In genomic region chr3:125935252-125935874, GRCh38 we compare ENCODE assay signal across 12 cellular contexts. TPM values are rescaled to one million over a fixed set of nuclear protein-coding genes. Genes with fewer than 3 reads are reported as not detected.
DNase-seq lines count a peak whose midpoint lies in the region; ATAC-seq and TF ChIP-seq lines count a peak whose summit lies in the region.
"Not testable (repeated sequence)": the region's sequence is repeated elsewhere in the genome, so short reads cannot be mapped to it uniquely, and the experiment has no call there.
"Had no signal": no experiment of that assay in that cellular context is flagged by ENCODE, and none has a peak within 500 bp of the region (broad histone marks: within the 10 kb centered on the region; RNA-seq: fewer than 3 reads in every experiment).

No MANE protein-coding gene starts in this region.

- H3K4me1 Mint-ChIP-seq in Caco-2 (ENCODE audit: low read depth, unreplicated experiment), result not testable (repeated sequence)
- H3K4me1 Mint-ChIP-seq in MCF 10A (ENCODE audit: insufficient read depth, unreplicated experiment), result peaks cover 15% of the 10 kb centered on the region

- not testable (repeated sequence) for H3K4me3 ChIP-seq in Caco-2 (ENCODE audit: low read depth, low read length); RWPE2 (ENCODE audit: severe bottlenecking); stomach
- H3K4me3 ChIP-seq in liver (ENCODE audit: low read depth in 1 of 3, low read length in 3 of 3), result peak overlapping the region; percentile 36 to 41 (median 37)

- not testable (repeated sequence) for H3K27me3 Mint-ChIP-seq in Caco-2 (ENCODE audit: insufficient read depth, unreplicated experiment); MCF 10A (ENCODE audit: insufficient read depth, unreplicated experiment)

- H3K4me1 ChIP-seq in Caco-2, result peaks cover 12% of the 10 kb centered on the region; the same call in 1 of the 2 replicates
- H3K4me1 ChIP-seq in RWPE2 (ENCODE audit: insufficient read depth, poor library complexity, severe bottlenecking), result not testable (repeated sequence)
- peaks cover 2 to 13% (median 8%) of the 10 kb centered on the region in 4 donors for H3K4me1 ChIP-seq in liver (ENCODE audit: control insufficient read depth in 4 of 4, insufficient read depth in 4 of 4, low read length in 3 of 4)
- H3K4me1 ChIP-seq in stomach, result peaks cover 0 to 16% (median 0%) of the 10 kb centered on the region in 4 donors

- not testable (repeated sequence) for DNase-seq in Caco-2; RWPE2 (ENCODE audit: low spot score); Right ventricle myocardium superior
- DNase-seq in M059J (ENCODE audit: low read depth), result peak; percentile 26
- DNase-seq in NCI-H69 (lab: John Stamatoyannopoulos, UW), result peak; percentile 4
- peak; percentile 69 for DNase-seq in MCF 10A (ENCODE audit: unreplicated experiment)
- DNase-seq in stomach, result peak; percentile 64

- peak; percentile 12 to 32 for TF ChIP-seq RAD21 in liver (IDR thresholded peaks at IDR 0.05)

- H3K27me3 ChIP-seq in Caco-2 (replicated peaks; ENCODE audit: control insufficient read depth, insufficient read depth, low read length); RWPE2 (ENCODE audit: insufficient read depth, poor library complexity, severe bottlenecking); liver (ENCODE audit: control insufficient read depth in 4 of 4, insufficient read depth in 4 of 4, low read length in 3 of 4): not testable (repeated sequence)
- peaks cover 0 to 12% (median 0%) of the 10 kb centered on the region in 3 donors for H3K27me3 ChIP-seq in stomach

- ATAC-seq in RWPE2 (ENCODE audit: low read depth) (peak; percentile 81), Right ventricle myocardium superior (ENCODE audit: poor library complexity) (peak; percentile 63)

- TF ChIP-seq CTCF in Caco-2 (IDR thresholded peaks at IDR 0.05; ENCODE audit: insufficient read depth in 1 of 2, low read depth in 1 of 2, low read length in 1 of 2, severe bottlenecking in 1 of 2, unreplicated experiment in 1 of 2); RWPE2 (IDR thresholded peaks at IDR 0.05; ENCODE audit: poor library complexity, severe bottlenecking); MCF 10A (IDR thresholded peaks at IDR 0.05; ENCODE audit: unreplicated experiment); liver (IDR thresholded peaks at IDR 0.05; ENCODE audit: low read depth, low read length, missing input control); stomach (IDR thresholded peaks at IDR 0.05): not testable (repeated sequence)

- H3K36me3 Mint-ChIP-seq in Caco-2 (ENCODE audit: insufficient read depth, unreplicated experiment); MCF 10A (ENCODE audit: insufficient read depth, unreplicated experiment): not testable (repeated sequence)

- intact Hi-C loops in Caco-2 (cut with micrococcal nuclease; ENCODE audit: unreplicated experiment); MCF 10A (cut with micrococcal nuclease); Right ventricle myocardium superior (cut with DNase I); stomach (cut with DNase I; ENCODE audit: low total_unique reads): not testable (repeated sequence)

- WGBS in liver, result 29% methylated on average over 10 of the region's 10 CpGs
- 31 to 52% (median 42%) methylated on average over 10 of the region's 10 CpGs for WGBS in stomach, 5 donors

- not testable (repeated sequence) for H3K27ac Mint-ChIP-seq in Caco-2 (ENCODE audit: unreplicated experiment); MCF 10A (ENCODE audit: low read depth, unreplicated experiment)

- not testable (repeated sequence) for BruUV-seq in Caco-2 (replicated peaks; lab: Mats Ljungman, UMichigan); MCF 10A (replicated peaks; lab: Mats Ljungman, UMichigan)

- TF ChIP-seq EP300 in stomach (IDR thresholded peaks at IDR 0.05), result not testable (repeated sequence)

- CTCF ChIA-PET in Caco-2 (lab: Charles Lee); MCF 10A (lab: Yijun Ruan, JAX): not testable (repeated sequence)

- H3K36me3 ChIP-seq in Caco-2 (ENCODE audit: control insufficient read depth, insufficient read depth, low read length); RWPE2 (ENCODE audit: low read depth); liver (ENCODE audit: control insufficient read depth in 4 of 4, insufficient read depth in 3 of 4, low read depth in 1 of 4, low read length in 3 of 4); stomach: not testable (repeated sequence)

- H3K9me3 ChIP-seq in Caco-2; RWPE2 (ENCODE audit: severe bottlenecking); liver (ENCODE audit: control insufficient read depth in 4 of 4, low read length in 3 of 4); stomach: not testable (repeated sequence)

- H3K9ac ChIP-seq in liver (ENCODE audit: low read depth in 1 of 2, low read length in 2 of 2), result not testable (repeated sequence)

- not testable (repeated sequence) for H3K27ac ChIP-seq in RWPE2 (ENCODE audit: poor library complexity, severe bottlenecking); stomach
- peak overlapping the region; percentile 28 to 46 for H3K27ac ChIP-seq in liver (ENCODE audit: low read depth in 1 of 2, low read length in 2 of 2)

- POLR2A ChIA-PET in Caco-2 (lab: Charles Lee), result not testable (repeated sequence)
- POLR2A ChIA-PET in MCF 10A (lab: Yijun Ruan, JAX), result interaction anchor here (0.6 kb wide), 1 partner anchor 550 kb away, joined by 4 read pairs; no protein-coding TSS in a partner anchor

- not testable (repeated sequence) for H3K9me3 Mint-ChIP-seq in Caco-2 (ENCODE audit: unreplicated experiment); MCF 10A (ENCODE audit: unreplicated experiment)

- H3K4me3 Mint-ChIP-seq in Caco-2 (ENCODE audit: unreplicated experiment), result peak overlapping the region; percentile 88
- H3K4me3 Mint-ChIP-seq in MCF 10A (ENCODE audit: unreplicated experiment), result not testable (repeated sequence)

- not testable (repeated sequence) for TF ChIP-seq POLR2A in stomach (IDR thresholded peaks at IDR 0.05)

TF ChIP-seq in liver, 16 proteins besides CTCF, POLR2A, EP300 and RAD21:
- peak; percentile 42 for TF ChIP-seq FOXA1 (IDR thresholded peaks at IDR 0.05)
- TF ChIP-seq RXRA (IDR thresholded peaks at IDR 0.05), result peak; percentile 55 to 80
- peak in 1 of 2 donors; percentile 60 for TF ChIP-seq HNF4A (conservative IDR thresholded peaks at IDR 0.05)
- peak; percentile 44 for TF ChIP-seq YY1 (IDR thresholded peaks at IDR 0.05)
- TF ChIP-seq ATF3 (IDR thresholded peaks at IDR 0.05), result peak; percentile 9
- peak in 1 of 2 donors; percentile 36 for TF ChIP-seq GABPA (IDR thresholded peaks at IDR 0.05 in 1 of 2, conservative IDR thresholded peaks at IDR 0.05 in 1 of 2)
- peak in 1 of 2 donors; percentile 8 for TF ChIP-seq JUND (IDR thresholded peaks at IDR 0.05)
- peak; percentile 53 for TF ChIP-seq FOXA2 (IDR thresholded peaks at IDR 0.05)
- TF ChIP-seq ZBTB33 (IDR thresholded peaks at IDR 0.05), result peak; percentile 29
- TF ChIP-seq, protein P1, sequence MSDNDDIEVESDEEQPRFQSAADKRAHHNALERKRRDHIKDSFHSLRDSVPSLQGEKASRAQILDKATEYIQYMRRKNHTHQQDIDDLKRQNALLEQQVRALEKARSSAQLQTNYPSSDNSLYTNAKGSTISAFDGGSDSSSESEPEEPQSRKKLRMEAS (IDR thresholded peaks at IDR 0.05), result peak; percentile 34
- peak; percentile 46 for TF ChIP-seq SP1 (IDR thresholded peaks at IDR 0.05)

RNA-seq across cellular contexts. Expression of gene ROPN1B, which starts 33.6 kb away (rescaled TPM):
- total RNA-seq in Caco-2 (2022) (0.30 TPM in 1 of 2 replicates, not detected in the other), MCF 10A (2022) (not detected in 2 replicates), Right ventricle myocardium superior (4.6 TPM), liver (under 1 TPM in 1 of 2 donors, not detected in 1; 0.84 TPM), stomach (not detected)
- 0.15 and 8.8 TPM in 2 replicates for total RNA-seq in M059J (2014; rRNA removed; shearing (Covaris generic))
- polyA plus RNA-seq in liver (under 1 TPM; 0.69 to 0.72 TPM), stomach (under 1 TPM in 2 of 3 donors, not detected in 1; 0.13 to 0.31 TPM)
- total RNA-seq: activated CD4-positive, alpha-beta memory T cell treated with anti-CD3 and anti-CD28 coated beads, Interleukin-2, amount 10 ng/mL, durations not matched to agents 7 days and 5 days; activated naive CD8-positive, alpha-beta T cell treated with anti-CD3 and anti-CD28 coated beads, Interleukin-2, amount 10 ng/mL, durations not matched to agents 7 days and 5 days; cardiac muscle cell; mammary epithelial cell had no signal
- polyA plus RNA-seq: cardiac muscle cell had no signal
